In genomic region chr6:139355777-139356445, GRCh38 we compare ENCODE assay signal across 20 cellular contexts. TPM values are rescaled to one million over a fixed set of nuclear protein-coding genes. Genes with fewer than 3 reads are reported as not detected.
DNase-seq lines count a peak whose midpoint lies in the region; ATAC-seq lines count a peak whose summit lies in the region.
"Had no signal": no experiment of that assay in that cellular context is flagged by ENCODE, and none has a peak within 500 bp of the region (broad histone marks: within the 10 kb centered on the region; RNA-seq: fewer than 3 reads in every experiment).

No MANE protein-coding gene starts in this region.

- no peaks in the 10 kb centered on the region for H3K79me1 ChIP-seq in mesendoderm (ENCODE audit: low read length)

- H3K9ac ChIP-seq in mesendoderm (ENCODE audit: low read length): no peak overlapping the region

- no peaks in the 10 kb centered on the region for H3K79me2 ChIP-seq in mesendoderm (ENCODE audit: control insufficient read depth, insufficient read depth, low read length)

- no CpG with 5 or more reads among the region's 7 CpGs for WGBS in mesendoderm (ENCODE audit: extremely low coverage, insufficient coverage, low lambda C conversion rate)

- no peak overlapping the region for H3K4me3 ChIP-seq in mesendoderm (ENCODE audit: low read length)
- H3K4me3 ChIP-seq: A549, GM12878 had no signal

- ATAC-seq in HG02870 (IDR thresholded peaks at IDR 0.05; ENCODE audit: unreplicated experiment) (no peak), HG03571 (IDR thresholded peaks at IDR 0.05; ENCODE audit: unreplicated experiment) (no peak)
- ATAC-seq: A549, HCT116 had no signal

- H3K4me1 ChIP-seq in mesendoderm (ENCODE audit: control insufficient read depth, low read depth, low read length): no peaks in the 10 kb centered on the region
- H3K4me1 ChIP-seq: A549, Caco-2 had no signal

- H2BK15ac ChIP-seq in mesendoderm (replicated peaks; ENCODE audit: low read depth): no peak overlapping the region

- no peak overlapping the region for H3K18ac ChIP-seq in mesendoderm (ENCODE audit: low read length)

- no peak overlapping the region for H2BK5ac ChIP-seq in mesendoderm (ENCODE audit: low read length)

- no peak overlapping the region for H3K4me2 ChIP-seq in mesendoderm (ENCODE audit: low read length)
- H3K4me2 ChIP-seq: A549 had no signal

- H3K27ac ChIP-seq in mesendoderm (ENCODE audit: low read depth, low read length): no peak overlapping the region
- H3K27ac ChIP-seq: 22Rv1, A549, C4-2B had no signal

- H3K4ac ChIP-seq in mesendoderm (ENCODE audit: low read depth, low read length): peak overlapping the region; percentile 16

- H3K23ac ChIP-seq in mesendoderm (ENCODE audit: low read length): no peak overlapping the region

- peak; percentile 59 for DNase-seq in DMS 273 (lab: John Stamatoyannopoulos, UW; ENCODE audit: unreplicated experiment)
- no peak for DNase-seq in DMS 273 treated with DMSO at 0.1 percent for 48 hours (lab: John Stamatoyannopoulos, UW)
- peak; percentile 18 for DNase-seq in NCI-H69 (lab: John Stamatoyannopoulos, UW)
- no peak for DNase-seq in mesendoderm
- no peak for DNase-seq in hypothalamus (lab: John Stamatoyannopoulos, UW)
- DNase-seq in activated CD4-positive, CD25-positive, alpha-beta regulatory T cell treated with anti-CD3 and anti-CD28 coated beads, Interleukin-2, amount 50 U/mL, for 72 hours: no peak
- DNase-seq: AML-193; Caco-2; CD4-positive, alpha-beta T cell; DMS79 treated with DMSO at 0.1 percent for 48 hours; GOT3; H7; HFFc6 had no signal

- no peak overlapping the region for H2BK120ac ChIP-seq in mesendoderm (ENCODE audit: low read depth, low read length)

- H3K36me3 ChIP-seq in mesendoderm (ENCODE audit: control insufficient read depth, insufficient read depth, low read length): no peaks in the 10 kb centered on the region

- no peaks in the 10 kb centered on the region for H3K27me3 ChIP-seq in mesendoderm (ENCODE audit: insufficient read depth, low read length, poor library complexity)

- H4K8ac ChIP-seq in mesendoderm (ENCODE audit: low read depth, low read length): no peak overlapping the region

- H3K56ac ChIP-seq in mesendoderm (ENCODE audit: low read length): no peak overlapping the region

- H4K5ac ChIP-seq in mesendoderm (ENCODE audit: low read length): no peak overlapping the region

- no peak overlapping the region for H2AK5ac ChIP-seq in mesendoderm (ENCODE audit: low read length)

RNA-seq across cellular contexts. Expression of gene CITED2, which starts 18.5 kb away (rescaled TPM):
- polyA plus RNA-seq in mesendoderm (2013, experiment 1 of 2): 91.4 TPM
- polyA plus RNA-seq in mesendoderm (2013, experiment 2 of 2): 86.1 TPM

Comparison
In these comparisons a context has a peak if more than half of its experiments do, and no peak if none do; other contexts are left out.
1. DNase-seq: peak in DMS 273 (single experiment) and NCI-H69 (single experiment); none in DMS 273 treated with DMSO at 0.1 percent for 48 hours (single experiment), mesendoderm (single experiment), hypothalamus (0 of 51) and activated CD4-positive, CD25-positive, alpha-beta regulatory T cell treated with anti-CD3 and anti-CD28 coated beads, Interleukin-2, amount 50 U/mL, for 72 hours (single experiment).